ENCODE assay signal across 1 cellular context in genomic region chr16:19521471-19522368, GRCh38.
TF ChIP-seq lines count a peak whose summit lies in the region.

Gene GDE1, minus strand, starts transcription at chr16:19522098. Its CDS starts 134 bp downstream, at chr16:19521964.

TF ChIP-seq in H1, 55 proteins besides CTCF, POLR2A, EP300 and RAD21 (continued from another document):
- TF ChIP-seq ZNF274 (IDR thresholded peaks at IDR 0.05; ENCODE audit: borderline replicate concordance, extremely low read depth, low read length) (no peak), BACH1 (IDR thresholded peaks at IDR 0.05; ENCODE audit: low read length) (no peak), RNF2 (IDR thresholded peaks at IDR 0.05; ENCODE audit: borderline replicate concordance, low read depth, low read length, missing control alignments, poor library complexity, severe bottlenecking) (no peak), TBP (IDR thresholded peaks at IDR 0.05; ENCODE audit: low read depth, low read length) (peak; percentile 46), SP4 (IDR thresholded peaks at IDR 0.05; ENCODE audit: low read length) (0 out of 2 replicates have a peak, but pooled peaks have one; percentile 39), RFX5 (IDR thresholded peaks at IDR 0.05; ENCODE audit: borderline replicate concordance, low read depth, low read length) (no peak), MAX (IDR thresholded peaks at IDR 0.05) (peak; percentile 56), TAF1 (IDR thresholded peaks at IDR 0.05; ENCODE audit: low read depth, low read length) (peak; percentile 88), KDM4A (IDR thresholded peaks at IDR 0.05; ENCODE audit: low read depth, low read length, severe bottlenecking) (peak; percentile 67), PHF8 (conservative IDR thresholded peaks at IDR 0.05; ENCODE audit: low read depth, low read length) (peak; percentile 85), YY1 (IDR thresholded peaks at IDR 0.05; ENCODE audit: low read depth, low read length) (peak; percentile 92), POLR2AphosphoS5 (IDR thresholded peaks at IDR 0.05; ENCODE audit: low read depth, low read length) (peak; percentile 85), BRCA1 (IDR thresholded peaks at IDR 0.05; ENCODE audit: low read depth, low read length) (no peak), SIRT6 (IDR thresholded peaks at IDR 0.05; ENCODE audit: low read length) (no peak), RXRA (IDR thresholded peaks at IDR 0.05; ENCODE audit: insufficient read depth, low read depth, low read length) (no peak), SIN3A (conservative IDR thresholded peaks at IDR 0.05 in 1 of 2, IDR thresholded peaks at IDR 0.05 in 1 of 2; ENCODE audit: low read depth in 1 of 2, low read length in 2 of 2) (peak in 1 of 2 experiments; percentile 78; a peak in 2 of 4 replicates), SP1 (IDR thresholded peaks at IDR 0.05; ENCODE audit: low read depth, low read length) (peak; percentile 75), RBBP5 (IDR thresholded peaks at IDR 0.05; ENCODE audit: borderline replicate concordance, low read depth, low read length) (no peak; the same call in none of the 2 replicates), CBX8 (IDR thresholded peaks at IDR 0.05; ENCODE audit: borderline replicate concordance, low read depth, low read length) (no peak), HDAC6 (IDR thresholded peaks at IDR 0.05; ENCODE audit: low read depth, low read length) (no peak), POU5F1 (IDR thresholded peaks at IDR 0.05; ENCODE audit: low read depth, low read length) (no peak), CHD1 (IDR thresholded peaks at IDR 0.05; ENCODE audit: low read depth, low read length) (no peak; the same call in 1 of the 2 replicates), GTF2F1 (IDR thresholded peaks at IDR 0.05; ENCODE audit: borderline replicate concordance, low read depth, low read length) (no peak; the same call in 1 of the 2 replicates), TAF7 (optimal IDR thresholded peaks at IDR 0.05; ENCODE audit: borderline replicate concordance, low read depth, low read length) (peak; percentile 45), CHD2 (IDR thresholded peaks at IDR 0.05; ENCODE audit: low read length) (no peak), TEAD4 (IDR thresholded peaks at IDR 0.05; ENCODE audit: low read depth, low read length) (no peak), NRF1 (IDR thresholded peaks at IDR 0.05; ENCODE audit: low read depth, low read length) (no peak), ASH2L (IDR thresholded peaks at IDR 0.05; ENCODE audit: low read length) (peak; percentile 26), ATF3 (IDR thresholded peaks at IDR 0.05; ENCODE audit: insufficient read depth, low read depth, low read length) (no peak), SUZ12 (IDR thresholded peaks at IDR 0.05; ENCODE audit: low read length) (no peak), EZH2 (IDR thresholded peaks at IDR 0.05; ENCODE audit: low read depth, low read length, severe bottlenecking) (no peak)
